36 cellular contexts compared by ENCODE assay signal in the genomic region with DNA sequence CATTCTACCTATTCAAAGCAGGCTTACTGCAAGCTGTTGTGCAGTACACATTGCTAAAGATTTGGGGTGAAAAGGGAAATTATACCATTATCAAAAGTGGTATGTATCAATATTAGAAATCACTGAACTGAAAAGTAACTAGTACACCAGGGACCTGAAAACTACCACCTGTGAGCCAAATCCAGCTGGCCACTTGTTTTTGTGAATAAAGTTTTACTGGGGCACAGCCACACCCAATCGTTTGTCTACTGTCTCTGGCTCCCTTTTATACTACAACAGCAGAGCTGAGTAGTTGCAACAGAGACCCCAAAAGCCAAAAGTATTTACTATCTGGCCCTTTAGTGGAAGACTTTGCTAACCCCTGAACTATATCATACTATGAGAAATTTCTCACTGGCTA. TPM values are rescaled to one million over a fixed set of nuclear protein-coding genes. Genes with fewer than 3 reads are reported as not detected.
"Had no signal": no experiment of that assay in that cellular context is flagged by ENCODE, and none has a peak within 500 bp of the region (broad histone marks: within the 10 kb centered on the region; RNA-seq: fewer than 3 reads in every experiment).

No MANE protein-coding gene starts in this region.

- H3K27ac Mint-ChIP-seq: activated CD4-positive, alpha-beta T cell treated with anti-CD3 and anti-CD28 coated beads for 36 hours; activated CD4-positive, alpha-beta T cell treated with anti-CD3 and anti-CD28 coated beads, Interleukin-2, amount 10 ng/mL, durations not matched to agents 7 days and 5 days; activated CD8-positive, alpha-beta T cell treated with anti-CD3 and anti-CD28 coated beads, Interleukin-2, amount 10 ng/mL, durations not matched to agents 7 days and 5 days; activated naive CD4-positive, alpha-beta T cell treated with anti-CD3 and anti-CD28 coated beads, Interleukin-2, amount 50 U/mL, for 72 hours; activated T-cell treated with anti-CD3 and anti-CD28 coated beads, Interleukin-2, amount 50 U/mL, for 24 hours; activated T-helper 2 cell treated with anti-CD3 and anti-CD28 coated beads, Interferon-gamma antibody, Interleukin-2, Interleukin-4, amounts not matched to agents 10 μg/mL and 5 μg/mL and 100 μg/mL, durations not matched to agents 14 hours and 24 hours and 36 hours; T-helper 1 cell treated with Interleukin-12 subunit alpha and Interleukin-12 subunit beta and Interleukin-4 antibody, amounts not matched to agents 30 μg/mL and 1 μg/mL, for 36 hours; T-helper 2 cell treated with Interferon-gamma antibody and Interleukin-4, amounts not matched to agents 5 μg/mL and 100 μg/mL, for 36 hours had no signal

- H3K4me1 Mint-ChIP-seq: activated CD4-positive, alpha-beta T cell treated with anti-CD3 and anti-CD28 coated beads for 36 hours; activated CD4-positive, alpha-beta T cell treated with anti-CD3 and anti-CD28 coated beads, Interleukin-2, amount 10 ng/mL, durations not matched to agents 7 days and 5 days had no signal

- DNase-seq: activated CD4-positive, alpha-beta T cell treated with anti-CD3 and anti-CD28 coated beads for 36 hours; activated CD4-positive, alpha-beta T cell treated with anti-CD3 and anti-CD28 coated beads, Interleukin-2, amount 10 ng/mL, durations not matched to agents 7 days and 5 days; activated CD4-positive, alpha-beta T cell treated with anti-CD3 and anti-CD28 coated beads, Interleukin-2, amount 50 U/mL, for 48 hours; activated CD8-positive, alpha-beta T cell treated with anti-CD3 and anti-CD28 coated beads, Interleukin-2, amount 10 ng/mL, durations not matched to agents 7 days and 5 days; activated gamma-delta T cell; activated naive CD4-positive, alpha-beta T cell treated with Interleukin-2 at 50 U/mL for 16 hours; activated T-cell treated with anti-CD3 and anti-CD28 coated beads, Interleukin-2, amount 50 U/mL, for 24 hours; adrenal gland; body of pancreas; MM.1S; MV-4-11; NCI-H1092; NCI-H1436 treated with DMSO at 0.1 percent for 48 hours; NCI-H1694 treated with DMSO at 0.1 percent for 48 hours; NCI-H2029 treated with DMSO at 0.1 percent for 48 hours; NCI-H2107; NCI-H2171; NCI-H510A; NCI-H526; NCI-H748 treated with DMSO at 0.1 percent for 48 hours; NK-92 treated with Interleukin-12 subunit alpha and Interleukin-12 subunit beta, amount 100 ng/mL, for 24 hours; PC-3; Peyer's patch; RPMI8226; SHP77 treated with DMSO at 0.1 percent for 48 hours; SK-N-SH had no signal

- H3K9me3 ChIP-seq: adrenal gland, body of pancreas, breast epithelium, Peyer's patch, SJSA1, SK-N-SH had no signal

- H3K9ac ChIP-seq: SK-N-SH had no signal

- H3K27me3 ChIP-seq: adrenal gland, body of pancreas, breast epithelium, Peyer's patch, SJSA1 had no signal

- H3K9me3 Mint-ChIP-seq: activated CD4-positive, alpha-beta T cell treated with anti-CD3 and anti-CD28 coated beads, Interleukin-2, amount 10 ng/mL, durations not matched to agents 7 days and 5 days; activated naive CD4-positive, alpha-beta T cell treated with anti-CD3 and anti-CD28 coated beads, Interleukin-2, amount 50 U/mL, for 72 hours; activated T-cell treated with anti-CD3 and anti-CD28 coated beads, Interleukin-2, amount 50 U/mL, for 24 hours; activated T-helper 2 cell treated with anti-CD3 and anti-CD28 coated beads, Interferon-gamma antibody, Interleukin-2, Interleukin-4, amounts not matched to agents 10 μg/mL and 5 μg/mL and 100 μg/mL, durations not matched to agents 14 hours and 24 hours and 36 hours; T-helper 1 cell treated with Interleukin-12 subunit alpha and Interleukin-12 subunit beta and Interleukin-4 antibody, amounts not matched to agents 30 μg/mL and 1 μg/mL, for 36 hours; T-helper 2 cell treated with Interferon-gamma antibody and Interleukin-4, amounts not matched to agents 5 μg/mL and 100 μg/mL, for 36 hours had no signal

- H3K27ac ChIP-seq: adrenal gland, body of pancreas, breast epithelium, Peyer's patch, SJSA1 had no signal

- H3K4me1 ChIP-seq: adrenal gland, body of pancreas, breast epithelium, Peyer's patch, SJSA1 had no signal

- FAIRE-seq: astrocyte, TTC549 had no signal

- H3K4me3 ChIP-seq: adrenal gland, body of pancreas, breast epithelium, Peyer's patch, SJSA1 had no signal

- H3K36me3 ChIP-seq: adrenal gland, breast epithelium, Peyer's patch, SJSA1 had no signal

- H3K4me3 Mint-ChIP-seq: activated CD4-positive, alpha-beta T cell treated with anti-CD3 and anti-CD28 coated beads for 36 hours; activated CD4-positive, alpha-beta T cell treated with anti-CD3 and anti-CD28 coated beads, Interleukin-2, amount 10 ng/mL, durations not matched to agents 7 days and 5 days; activated CD8-positive, alpha-beta T cell treated with anti-CD3 and anti-CD28 coated beads, Interleukin-2, amount 10 ng/mL, durations not matched to agents 7 days and 5 days; activated T-cell treated with anti-CD3 and anti-CD28 coated beads, Interleukin-2, amount 50 U/mL, for 24 hours; T-helper 1 cell treated with Interleukin-12 subunit alpha and Interleukin-12 subunit beta and Interleukin-4 antibody, amounts not matched to agents 30 μg/mL and 1 μg/mL, for 36 hours; T-helper 2 cell treated with Interferon-gamma antibody and Interleukin-4, amounts not matched to agents 5 μg/mL and 100 μg/mL, for 36 hours had no signal

- H3K36me3 Mint-ChIP-seq: activated naive CD4-positive, alpha-beta T cell treated with anti-CD3 and anti-CD28 coated beads, Interleukin-2, amount 50 U/mL, for 72 hours had no signal

- H3K4me2 ChIP-seq: SK-N-SH had no signal

RNA-seq across cellular contexts. Expression of gene CR1L, which starts 13.8 kb away (rescaled TPM):
- total RNA-seq: activated CD4-positive, alpha-beta T cell treated with anti-CD3 and anti-CD28 coated beads for 36 hours; activated CD4-positive, alpha-beta T cell treated with anti-CD3 and anti-CD28 coated beads, Interleukin-2, amount 10 ng/mL, durations not matched to agents 7 days and 5 days; activated CD8-positive, alpha-beta T cell treated with anti-CD3 and anti-CD28 coated beads, Interleukin-2, amount 10 ng/mL, durations not matched to agents 7 days and 5 days; activated T-helper 2 cell treated with anti-CD3 and anti-CD28 coated beads, Interferon-gamma antibody, Interleukin-2, Interleukin-4, amounts not matched to agents 10 μg/mL and 5 μg/mL and 100 μg/mL, durations not matched to agents 14 hours and 24 hours and 36 hours; astrocyte; body of pancreas; breast epithelium; cardiac septum; LHCN-M2; PC-3; Peyer's patch; SJSA1 had no signal
- polyA plus RNA-seq: SK-N-SH had no signal
